Comparison of ENCODE assay signal across 1 cellular context in genomic region chr17:50094753-50095616, GRCh38.
A peak's percentile ranks its signal among the peaks of the same experiment; 100 is the strongest.
TF ChIP-seq lines count a peak whose summit lies in the region.

Gene PDK2 (plus strand): TSS chr17:50095351. CDS start chr17:50095436, 85 bp downstream.

TF ChIP-seq in HEK293, 187 proteins besides CTCF, POLR2A, EP300 and RAD21 (continued from another document):
- TF ChIP-seq ZEB2 (tag by site-specific recombination; IDR thresholded peaks at IDR 0.05) (peak; percentile 91), ZNF843 (tag by site-specific recombination; IDR thresholded peaks at IDR 0.05) (peak; percentile 35; the same call in 1 of the 2 replicates), ZNF513 (tag by site-specific recombination; IDR thresholded peaks at IDR 0.05) (no peak), ZNF398 (tag by site-specific recombination; IDR thresholded peaks at IDR 0.05) (peak; percentile 53; the same call in 1 of the 2 replicates), EGR2 (tag by site-specific recombination; IDR thresholded peaks at IDR 0.05; ENCODE audit: low read depth) (peak; percentile 94), YY2 (tag by site-specific recombination; IDR thresholded peaks at IDR 0.05) (0 out of 2 replicates have a peak, but pooled peaks have one; percentile 46), MYNN (tag by site-specific recombination; IDR thresholded peaks at IDR 0.05; ENCODE audit: borderline replicate concordance) (no peak), ZSCAN5A (tag by site-specific recombination; IDR thresholded peaks at IDR 0.05) (peak; percentile 84; the same call in 1 of the 2 replicates), ZBTB11 (tag by site-specific recombination; conservative IDR thresholded peaks at IDR 0.05; ENCODE audit: low read depth) (peak; percentile 68), ZNF747 (tag by site-specific recombination; IDR thresholded peaks at IDR 0.05) (no peak), KLF7 (tag by site-specific recombination; IDR thresholded peaks at IDR 0.05; ENCODE audit: borderline replicate concordance) (peak; percentile 69; the same call in 1 of the 2 replicates), ZSCAN16 (tag by site-specific recombination; IDR thresholded peaks at IDR 0.05) (no peak)
